In the genomic region with DNA sequence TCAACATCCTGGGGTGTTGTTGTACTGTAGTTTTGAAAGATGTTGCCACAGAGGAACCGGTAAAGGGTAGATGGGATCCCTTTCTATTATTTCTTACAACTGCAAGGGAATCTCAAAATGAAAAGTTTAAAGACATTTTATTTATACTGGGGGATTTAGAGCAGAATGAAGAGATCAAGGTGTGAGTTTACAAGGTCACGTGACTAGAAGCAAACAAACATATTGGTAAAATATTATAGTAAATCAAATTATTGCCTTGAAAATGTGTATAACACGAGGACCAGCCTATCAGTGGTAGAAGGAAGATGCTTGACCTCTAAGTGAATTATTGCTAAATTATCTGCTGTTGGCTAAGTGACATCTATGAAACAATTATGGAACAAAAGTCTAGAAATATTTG, we compare ENCODE assay signal across 20 cellular contexts.
DNase-seq lines count a peak whose midpoint lies in the region; ATAC-seq, FAIRE-seq and TF ChIP-seq lines count a peak whose summit lies in the region.
"Had no signal": no experiment of that assay in that cellular context is flagged by ENCODE, and none has a peak within 500 bp of the region (broad histone marks: within the 10 kb centered on the region; RNA-seq: fewer than 3 reads in every experiment).

No MANE protein-coding gene starts in this region.

- no peak for TF ChIP-seq POLR2A in HepG2 (IDR thresholded peaks at IDR 0.05; ENCODE audit: insufficient read depth in 1 of 2, low read depth in 2 of 2, low read length in 2 of 2)
- no peak for TF ChIP-seq POLR2A in right lobe of liver (IDR thresholded peaks at IDR 0.05)
- TF ChIP-seq POLR2A in GM12878 (IDR thresholded peaks at IDR 0.05; ENCODE audit: low read depth, low read length) = no peak

- H3K9me3 Mint-ChIP-seq in central memory CD8-positive, alpha-beta T cell = peaks cover 9% of the 10 kb centered on the region

- POLR2A ChIA-PET in HepG2 (lab: Yijun Ruan, JAX) = no interaction called here
- POLR2A ChIA-PET in GM12878 (lab: Charles Lee) = no interaction called here

- H3K9ac ChIP-seq in HepG2 (ENCODE audit: insufficient read depth, low read depth, low read length) (no peak overlapping the region), GM12878 (ENCODE audit: control insufficient read depth, insufficient read depth, low read length) (no peak overlapping the region)
- H3K9ac ChIP-seq: BLaER1 treated with 17β-estradiol and CSF1 and Interleukin-3, amounts not matched to agents 10 nM and 100 nM had no signal

- no peak for ATAC-seq in HepG2
- ATAC-seq in right lobe of liver = no peak
- no peak for ATAC-seq in GM12878
- ATAC-seq in central memory CD8-positive, alpha-beta T cell (replicated peaks; ENCODE audit: extremely low read depth, poor library complexity, severe bottlenecking) = no peak
- ATAC-seq: A549; CD8-positive, alpha-beta T cell had no signal

- WGBS in HepG2 (ENCODE audit: low lambda C conversion rate) = 32% methylated on average over 3 of the region's 3 CpGs
- 86% methylated on average over 3 of the region's 3 CpGs for WGBS in right lobe of liver (ENCODE audit: insufficient coverage, low coverage, low lambda C conversion rate, missing lambda C conversion rate)
- 39% methylated on average over 3 of the region's 3 CpGs for WGBS in GM12878 (ENCODE audit: insufficient coverage, insufficient replicate concordance, low lambda C conversion rate, missing lambda C conversion rate)

- BruUV-seq in HepG2 (replicated peaks; lab: Mats Ljungman, UMichigan) (no TSS peak), GM12878 (replicated peaks; lab: Mats Ljungman, UMichigan) (no TSS peak)

- RAD21 ChIA-PET in GM12878 (lab: Charles Lee; ENCODE audit: unreplicated experiment) = no interaction called here

- no peaks in the 10 kb centered on the region for H3K27me3 ChIP-seq in HepG2 (ENCODE audit: control insufficient read depth in 1 of 2, insufficient read depth in 2 of 2, low read length in 2 of 2)
- H3K27me3 ChIP-seq in right lobe of liver = no peaks in the 10 kb centered on the region
- H3K27me3 ChIP-seq in GM12878 (replicated peaks in 1 of 2; ENCODE audit: control insufficient read depth in 2 of 2, insufficient read depth in 2 of 2, low read length in 1 of 2) = no peaks in the 10 kb centered on the region
- H3K27me3 ChIP-seq: BLaER1 treated with 17β-estradiol and CSF1 and Interleukin-3, amounts not matched to agents 10 nM and 100 nM had no signal

- no peak overlapping the region for H2AFZ ChIP-seq in HepG2 (ENCODE audit: low read length)
- no peak overlapping the region for H2AFZ ChIP-seq in GM12878 (ENCODE audit: control insufficient read depth, low read depth, low read length)

- intact Hi-C loops in HepG2 (cut with micrococcal nuclease; ENCODE audit: unreplicated experiment) = no loop called here
- intact Hi-C loops in right lobe of liver (cut with DNase I) = no loop called here
- intact Hi-C loops in GM12878 (cut with micrococcal nuclease; ENCODE audit: unreplicated experiment) = no loop called here
- intact Hi-C loops in posterior cingulate gyrus (cut with DNase I) = no loop called here

- H3K36me3 ChIP-seq in HepG2 (replicated peaks in 1 of 2; ENCODE audit: control insufficient read depth in 1 of 2, insufficient read depth in 2 of 2, low read length in 2 of 2) (no peaks in the 10 kb centered on the region), right lobe of liver (no peaks in the 10 kb centered on the region), GM12878 (ENCODE audit: control insufficient read depth in 2 of 2, insufficient read depth in 2 of 2, low read length in 1 of 2) (no peaks in the 10 kb centered on the region)
- H3K36me3 ChIP-seq: BLaER1 treated with 17β-estradiol and CSF1 and Interleukin-3, amounts not matched to agents 10 nM and 100 nM had no signal

- peak overlapping the region; percentile 4 for H3K27ac Mint-ChIP-seq in central memory CD8-positive, alpha-beta T cell (ENCODE audit: low read depth)
- H3K27ac Mint-ChIP-seq: B cell; CD4-positive, alpha-beta T cell; CD8-positive, alpha-beta T cell had no signal

- no peak for TF ChIP-seq CTCF in HepG2 (CRISPR knock-in tag; IDR thresholded peaks at IDR 0.05)
- no peak for TF ChIP-seq CTCF in right lobe of liver (IDR thresholded peaks at IDR 0.05)
- TF ChIP-seq CTCF in GM12878 (IDR thresholded peaks at IDR 0.05 in 2 of 3, conservative IDR thresholded peaks at IDR 0.05 in 1 of 3; ENCODE audit: control insufficient read depth in 2 of 3, extremely low read depth in 1 of 3, insufficient read depth in 1 of 3, low read depth in 3 of 3, low read length in 3 of 3) = no peak

- no peak overlapping the region for H3K4me3 ChIP-seq in HepG2 (replicated peaks in 1 of 3; ENCODE audit: insufficient read depth in 1 of 3, low read depth in 2 of 3, low read length in 3 of 3)
- no peak overlapping the region for H3K4me3 ChIP-seq in right lobe of liver
- H3K4me3 ChIP-seq in GM12878 = no peak overlapping the region
- H3K4me3 ChIP-seq: A549; BLaER1 treated with 17β-estradiol and CSF1 and Interleukin-3, amounts not matched to agents 10 nM and 100 nM had no signal

- peaks cover 16% of the 10 kb centered on the region for H3K27me3 Mint-ChIP-seq in central memory CD8-positive, alpha-beta T cell
- H3K27me3 Mint-ChIP-seq: B cell; CD4-positive, alpha-beta T cell had no signal

- TF ChIP-seq EP300 in HepG2 (IDR thresholded peaks at IDR 0.05; ENCODE audit: low read depth in 2 of 2, low read length in 2 of 2) (no peak), HepG2 (CRISPR knock-in tag; IDR thresholded peaks at IDR 0.05; ENCODE audit: borderline replicate concordance) (no peak), GM12878 (IDR thresholded peaks at IDR 0.05; ENCODE audit: borderline replicate concordance in 1 of 2, control insufficient read depth in 1 of 2, low read depth in 2 of 2, low read length in 2 of 2) (no peak)

- H3K27ac ChIP-seq in HepG2 (ENCODE audit: extremely low read length, insufficient read depth, low read length) (no peak overlapping the region), right lobe of liver (no peak overlapping the region), GM12878 (ENCODE audit: control insufficient read depth, insufficient read depth) (no peak overlapping the region)
- H3K27ac ChIP-seq: 22Rv1; A549; BLaER1 treated with 17β-estradiol and CSF1 and Interleukin-3, amounts not matched to agents 10 nM and 100 nM; C4-2B had no signal

- H3K36me3 Mint-ChIP-seq in central memory CD8-positive, alpha-beta T cell (ENCODE audit: insufficient read depth) = no peaks in the 10 kb centered on the region
- H3K36me3 Mint-ChIP-seq: CD8-positive, alpha-beta T cell had no signal

- no peak for DNase-seq in HepG2 (ENCODE audit: low spot score)
- no peak for DNase-seq in right lobe of liver
- no peak for DNase-seq in GM12878 (ENCODE audit: low read depth, low spot score)
- no peak for DNase-seq in central memory CD8-positive, alpha-beta T cell (ENCODE audit: low spot score in 2 of 2)
- no peak for DNase-seq in COLO829 (ENCODE audit: low spot score)
- no peak for DNase-seq in posterior cingulate gyrus
- DNase-seq: AML-193; CD4-positive, alpha-beta T cell; CD8-positive, alpha-beta T cell; COR-L47; DMS79 treated with DMSO at 0.1 percent for 48 hours; GF-D8 had no signal

- no peaks in the 10 kb centered on the region for H3K4me1 ChIP-seq in HepG2 (ENCODE audit: insufficient read depth, low read length)
- H3K4me1 ChIP-seq in right lobe of liver = no peaks in the 10 kb centered on the region
- no peaks in the 10 kb centered on the region for H3K4me1 ChIP-seq in GM12878 (ENCODE audit: control insufficient read depth, insufficient read depth, low read length)
- H3K4me1 ChIP-seq: A549; BLaER1 treated with 17β-estradiol and CSF1 and Interleukin-3, amounts not matched to agents 10 nM and 100 nM had no signal

- in situ Hi-C loops in HepG2 (cut with HindIII; ENCODE audit: extremely low pct_ligation_motif_present, low pct_unique_long_range_greater_than_20kb) (no loop called here), GM12878 (cut with MboI) (no loop called here)

- FAIRE-seq in HepG2 (lab: Jason Lieb, UNC) (no peak), GM12878 (lab: Jason Lieb, UNC) (no peak)
- FAIRE-seq: A549, G401.6, GM12892, GM18507 had no signal

- H3K4me1 Mint-ChIP-seq in central memory CD8-positive, alpha-beta T cell = no peaks in the 10 kb centered on the region
- H3K4me1 Mint-ChIP-seq: B cell had no signal

- no peak for TF ChIP-seq RAD21 in HepG2 (CRISPR knock-in tag; IDR thresholded peaks at IDR 0.05)
- no peak for TF ChIP-seq RAD21 in GM12878 (IDR thresholded peaks at IDR 0.05; ENCODE audit: insufficient read depth, low read depth, low read length)

- H4K20me1 ChIP-seq in HepG2 (ENCODE audit: insufficient read depth, low read length) = no peaks in the 10 kb centered on the region
- H4K20me1 ChIP-seq in GM12878 (ENCODE audit: control insufficient read depth, insufficient read depth) = no peaks in the 10 kb centered on the region
- H4K20me1 ChIP-seq: BLaER1 treated with 17β-estradiol and CSF1 and Interleukin-3, amounts not matched to agents 10 nM and 100 nM had no signal

- no peak overlapping the region for H3K4me3 Mint-ChIP-seq in central memory CD8-positive, alpha-beta T cell
- H3K4me3 Mint-ChIP-seq: B cell; CD4-positive, alpha-beta T cell; CD8-positive, alpha-beta T cell had no signal

- H3K9me3 ChIP-seq in HepG2 (ENCODE audit: low read length) = peaks cover 9% of the 10 kb centered on the region
- peaks cover 0 to 5% (median 0%) of the 10 kb centered on the region in 4 donors for H3K9me3 ChIP-seq in right lobe of liver
- no peaks in the 10 kb centered on the region; the same call in none of the 3 replicates for H3K9me3 ChIP-seq in GM12878 (replicated peaks; ENCODE audit: control insufficient read depth, insufficient read depth, low read length)

- H3K4me2 ChIP-seq in HepG2 (ENCODE audit: low read depth, low read length) (no peak overlapping the region), GM12878 (ENCODE audit: control insufficient read depth, insufficient read depth) (no peak overlapping the region)
- H3K4me2 ChIP-seq: A549; BLaER1 treated with 17β-estradiol and CSF1 and Interleukin-3, amounts not matched to agents 10 nM and 100 nM had no signal

- H3K79me2 ChIP-seq in HepG2 (ENCODE audit: insufficient read depth, low read length) (no peaks in the 10 kb centered on the region), GM12878 (ENCODE audit: control insufficient read depth, insufficient read depth, low read length) (no peaks in the 10 kb centered on the region)

- SMC1A ChIA-PET in GM12878 (lab: Charles Lee; ENCODE audit: uncharacterized antibody, unreplicated experiment) = no interaction called here

- CTCF ChIA-PET in HepG2 (lab: Yijun Ruan, JAX; ENCODE audit: low intra/inter-chr PET ratio, low total read pairs) = no interaction called here
- CTCF ChIA-PET in GM12878 (lab: Yijun Ruan, JAX) = no interaction called here

TF ChIP-seq in HepG2, 621 proteins besides CTCF, POLR2A, EP300 and RAD21 (continues in another document):
- TF ChIP-seq SRF (IDR thresholded peaks at IDR 0.05; ENCODE audit: low read depth, low read length) = no peak
- TF ChIP-seq NR2F6 (IDR thresholded peaks at IDR 0.05) = no peak
- TF ChIP-seq NR2F6 (CRISPR knock-in tag; IDR thresholded peaks at IDR 0.05) = no peak

TF ChIP-seq in GM12878, 131 proteins besides CTCF, POLR2A, EP300 and RAD21:
- TF ChIP-seq RAD51 (IDR thresholded peaks at IDR 0.05) = peak; percentile 68
- TF ChIP-seq DPF2 (IDR thresholded peaks at IDR 0.05) = no peak
TF ChIP-seq in GM12878: peak in this region for 1.
